Comparison of ENCODE assay signal across 8 cellular contexts in genomic region chr19:40392894-40393517, GRCh38. TPM values are rescaled to one million over a fixed set of nuclear protein-coding genes. Genes with fewer than 3 reads are reported as not detected.
DNase-seq lines count a peak whose midpoint lies in the region; ATAC-seq and TF ChIP-seq lines count a peak whose summit lies in the region.
"Had no signal": no experiment of that assay in that cellular context is flagged by ENCODE, and none has a peak within 500 bp of the region (broad histone marks: within the 10 kb centered on the region; RNA-seq: fewer than 3 reads in every experiment).

No MANE protein-coding gene starts in this region.

- intact Hi-C loops in activated CD4-positive, alpha-beta memory T cell treated with anti-CD3 and anti-CD28 coated beads for 36 hours (cut with micrococcal nuclease): no loop called here

- no peaks in the 10 kb centered on the region for H3K27me3 Mint-ChIP-seq in activated CD4-positive, alpha-beta memory T cell treated with anti-CD3 and anti-CD28 coated beads for 36 hours

- H3K9me3 Mint-ChIP-seq in activated CD4-positive, alpha-beta memory T cell treated with anti-CD3 and anti-CD28 coated beads for 36 hours: no peaks in the 10 kb centered on the region

- ATAC-seq in HG03521 (IDR thresholded peaks at IDR 0.05; ENCODE audit: unreplicated experiment): no peak
- ATAC-seq in HG03039 (IDR thresholded peaks at IDR 0.05; ENCODE audit: unreplicated experiment): no peak

- no peaks in the 10 kb centered on the region for H3K4me1 Mint-ChIP-seq in activated CD4-positive, alpha-beta memory T cell treated with anti-CD3 and anti-CD28 coated beads for 36 hours (ENCODE audit: low read depth)

- peak; percentile 23 for DNase-seq in UCSD-AML1 (lab: John Stamatoyannopoulos, UW; ENCODE audit: unreplicated experiment)
- DNase-seq in lung microvascular endothelial cell (ENCODE audit: low read depth in 2 of 2): peak; percentile 20 to 31
- DNase-seq in activated CD4-positive, alpha-beta memory T cell treated with anti-CD3 and anti-CD28 coated beads for 36 hours: no peak
- DNase-seq: NCI-H1436 treated with DMSO at 0.1 percent for 48 hours, WERI-Rb-1 had no signal

- H3K4me3 Mint-ChIP-seq in activated CD4-positive, alpha-beta memory T cell treated with anti-CD3 and anti-CD28 coated beads for 36 hours: no peak overlapping the region

- CTCF ChIA-PET in activated CD4-positive, alpha-beta memory T cell treated with anti-CD3 and anti-CD28 coated beads for 36 hours (lab: Charles Lee): no interaction called here

- no peaks in the 10 kb centered on the region for H3K36me3 Mint-ChIP-seq in activated CD4-positive, alpha-beta memory T cell treated with anti-CD3 and anti-CD28 coated beads for 36 hours

- H3K27ac Mint-ChIP-seq in activated CD4-positive, alpha-beta memory T cell treated with anti-CD3 and anti-CD28 coated beads for 36 hours: no peak overlapping the region

- POLR2A ChIA-PET in activated CD4-positive, alpha-beta memory T cell treated with anti-CD3 and anti-CD28 coated beads for 36 hours (lab: Charles Lee): no interaction called here

- peak; percentile 37 for TF ChIP-seq CTCF in GM12873 (IDR thresholded peaks at IDR 0.05; ENCODE audit: insufficient read depth, low read depth, low read length, missing control alignments)

RNA-seq across cellular contexts. Expression of gene HIPK4, which starts 3.0 kb away (rescaled TPM):
- under 0.01 TPM in 1 of 2 replicates, not detected in the other for total RNA-seq in lung microvascular endothelial cell
- not detected for total RNA-seq in activated CD4-positive, alpha-beta memory T cell treated with anti-CD3 and anti-CD28 coated beads for 36 hours

RNA-seq across cellular contexts. Expression of gene PRX, which starts 20.2 kb away (rescaled TPM):
- 0.87 and 1.2 TPM in 2 replicates for total RNA-seq in lung microvascular endothelial cell
- 1 to 10 TPM; 1.2 to 1.7 TPM for total RNA-seq in activated CD4-positive, alpha-beta memory T cell treated with anti-CD3 and anti-CD28 coated beads for 36 hours

RNA-seq across cellular contexts. Expression of gene SERTAD1, which starts 32.8 kb away (rescaled TPM):
- total RNA-seq in lung microvascular endothelial cell: 15.7 and 27.8 TPM in 2 replicates
- total RNA-seq in activated CD4-positive, alpha-beta memory T cell treated with anti-CD3 and anti-CD28 coated beads for 36 hours: 10 to 100 TPM; 11.5 to 12.6 TPM

RNA-seq across cellular contexts. Expression of gene PLD3, which starts 44.5 kb away (rescaled TPM):
- 87.6 and 128 TPM in 2 replicates for total RNA-seq in lung microvascular endothelial cell
- 10 to 100 TPM; 70.9 to 73.4 TPM for total RNA-seq in activated CD4-positive, alpha-beta memory T cell treated with anti-CD3 and anti-CD28 coated beads for 36 hours

RNA-seq across cellular contexts. Expression of gene C19orf47, which starts 44.8 kb away (rescaled TPM):
- 4.1 and 6.5 TPM in 2 replicates for total RNA-seq in lung microvascular endothelial cell
- 10 to 100 TPM; 18.3 to 20.8 TPM for total RNA-seq in activated CD4-positive, alpha-beta memory T cell treated with anti-CD3 and anti-CD28 coated beads for 36 hours
